Comparison of ENCODE assay signal across 1 cellular context in genomic region chr2:216498418-216499413, GRCh38.
A peak's percentile ranks its signal among the peaks of the same experiment; 100 is the strongest.
TF ChIP-seq lines count a peak whose summit lies in the region.

RPL37A (plus strand) TSS chr2:216498844; CDS start chr2:216498875, 31 bp downstream.

TF ChIP-seq in GM12878, 131 proteins besides CTCF, POLR2A, EP300 and RAD21 (continued from another document and continues in another):
- TF ChIP-seq BCLAF1 (IDR thresholded peaks at IDR 0.05) (no peak), ZNF217 (IDR thresholded peaks at IDR 0.05) (peak; percentile 82), NFYA (IDR thresholded peaks at IDR 0.05; ENCODE audit: borderline replicate concordance, low read depth, low read length) (no peak), RBBP5 (conservative IDR thresholded peaks at IDR 0.05) (peak; percentile 97), RFX5 (IDR thresholded peaks at IDR 0.05; ENCODE audit: low read depth, low read length) (no peak), NR2F1 (conservative IDR thresholded peaks at IDR 0.05) (peak; percentile 59; the same call in 1 of the 2 replicates), SRF (IDR thresholded peaks at IDR 0.05; ENCODE audit: low read depth in 2 of 2, low read length in 2 of 2) (0 out of 4 replicates have a peak, but pooled peaks of 1 of the 2 experiments have one; percentile 39), GABPA (IDR thresholded peaks at IDR 0.05; ENCODE audit: low read depth) (peak; percentile 91), TCF7 (IDR thresholded peaks at IDR 0.05; ENCODE audit: borderline replicate concordance) (no peak), ATF7 (IDR thresholded peaks at IDR 0.05; ENCODE audit: low read depth) (peak; percentile 32; the same call in 1 of the 2 replicates), IKZF2 (IDR thresholded peaks at IDR 0.05) (peak; percentile 18 to 54; a peak in 2 of 4 replicates), ZNF207 (IDR thresholded peaks at IDR 0.05; ENCODE audit: borderline replicate concordance) (0 out of 2 replicates have a peak, but pooled peaks have one; percentile 34), SMAD5 (IDR thresholded peaks at IDR 0.05; ENCODE audit: low read depth) (peak; percentile 99), MTA3 (IDR thresholded peaks at IDR 0.05; ENCODE audit: borderline replicate concordance, low read length) (0 out of 2 replicates have a peak, but pooled peaks have one; percentile 86), RELA (IDR thresholded peaks at IDR 0.05; ENCODE audit: borderline replicate concordance, partially characterized antibody) (peak; percentile 75), CEBPB (IDR thresholded peaks at IDR 0.05; ENCODE audit: borderline replicate concordance in 1 of 2, low read depth in 2 of 2, low read length in 2 of 2) (no peak), YBX1 (IDR thresholded peaks at IDR 0.05) (no peak), KDM1A (IDR thresholded peaks at IDR 0.05; ENCODE audit: borderline replicate concordance) (no peak), PKNOX1 (IDR thresholded peaks at IDR 0.05) (no peak), CREM (IDR thresholded peaks at IDR 0.05; ENCODE audit: low read depth) (peak; percentile 62; the same call in 1 of the 2 replicates), NRF1 (conservative IDR thresholded peaks at IDR 0.05; ENCODE audit: low read depth, low read length) (peak; percentile 78), FOXM1 (IDR thresholded peaks at IDR 0.05; ENCODE audit: low read depth, low read length) (peak; percentile 78; the same call in 1 of the 2 replicates), JUND (IDR thresholded peaks at IDR 0.05; ENCODE audit: low read depth, low read length) (no peak), EED (IDR thresholded peaks at IDR 0.05; ENCODE audit: low read depth) (peak; percentile 35; the same call in 1 of the 2 replicates), NR2C1 (IDR thresholded peaks at IDR 0.05) (0 out of 2 replicates have a peak, but pooled peaks have one; percentile 22), POLR2AphosphoS2 (IDR thresholded peaks at IDR 0.05; ENCODE audit: low read depth, low read length) (peak; percentile 98), ZNF24 (IDR thresholded peaks at IDR 0.05) (peak; percentile 69), KAT2A (conservative IDR thresholded peaks at IDR 0.05; ENCODE audit: control insufficient read depth, low read depth, low read length) (no peak), PML (IDR thresholded peaks at IDR 0.05; ENCODE audit: low read length) (peak; percentile 99), HSF1 (IDR thresholded peaks at IDR 0.05; ENCODE audit: low read depth, low read length) (peak; percentile 38; the same call in 1 of the 2 replicates), BHLHE40 (IDR thresholded peaks at IDR 0.05; ENCODE audit: borderline replicate concordance in 1 of 2, low read depth in 2 of 2, low read length in 1 of 2) (no peak), POLR2AphosphoS5 (IDR thresholded peaks at IDR 0.05; ENCODE audit: low read length) (peak; percentile 100), SMARCA5 (IDR thresholded peaks at IDR 0.05) (peak; percentile 83; the same call in 1 of the 2 replicates), SMAD1 (IDR thresholded peaks at IDR 0.05; ENCODE audit: low read depth, partially characterized antibody) (peak; percentile 89), RELB (IDR thresholded peaks at IDR 0.05; ENCODE audit: low read depth) (peak; percentile 60; the same call in 1 of the 2 replicates), NR2C2 (IDR thresholded peaks at IDR 0.05; ENCODE audit: borderline replicate concordance, control insufficient read depth, insufficient read length, low read depth) (no peak), SREBF1 (IDR thresholded peaks at IDR 0.05; ENCODE audit: low read length) (no peak), USF2 (IDR thresholded peaks at IDR 0.05; ENCODE audit: borderline replicate concordance, low read depth, low read length) (no peak), ESRRA (IDR thresholded peaks at IDR 0.05; ENCODE audit: low read length) (no peak)
- TF ChIP-seq, protein P1, sequence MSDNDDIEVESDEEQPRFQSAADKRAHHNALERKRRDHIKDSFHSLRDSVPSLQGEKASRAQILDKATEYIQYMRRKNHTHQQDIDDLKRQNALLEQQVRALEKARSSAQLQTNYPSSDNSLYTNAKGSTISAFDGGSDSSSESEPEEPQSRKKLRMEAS (IDR thresholded peaks at IDR 0.05; ENCODE audit: low read depth, low read length): peak; percentile 74
- TF ChIP-seq, protein P2, sequence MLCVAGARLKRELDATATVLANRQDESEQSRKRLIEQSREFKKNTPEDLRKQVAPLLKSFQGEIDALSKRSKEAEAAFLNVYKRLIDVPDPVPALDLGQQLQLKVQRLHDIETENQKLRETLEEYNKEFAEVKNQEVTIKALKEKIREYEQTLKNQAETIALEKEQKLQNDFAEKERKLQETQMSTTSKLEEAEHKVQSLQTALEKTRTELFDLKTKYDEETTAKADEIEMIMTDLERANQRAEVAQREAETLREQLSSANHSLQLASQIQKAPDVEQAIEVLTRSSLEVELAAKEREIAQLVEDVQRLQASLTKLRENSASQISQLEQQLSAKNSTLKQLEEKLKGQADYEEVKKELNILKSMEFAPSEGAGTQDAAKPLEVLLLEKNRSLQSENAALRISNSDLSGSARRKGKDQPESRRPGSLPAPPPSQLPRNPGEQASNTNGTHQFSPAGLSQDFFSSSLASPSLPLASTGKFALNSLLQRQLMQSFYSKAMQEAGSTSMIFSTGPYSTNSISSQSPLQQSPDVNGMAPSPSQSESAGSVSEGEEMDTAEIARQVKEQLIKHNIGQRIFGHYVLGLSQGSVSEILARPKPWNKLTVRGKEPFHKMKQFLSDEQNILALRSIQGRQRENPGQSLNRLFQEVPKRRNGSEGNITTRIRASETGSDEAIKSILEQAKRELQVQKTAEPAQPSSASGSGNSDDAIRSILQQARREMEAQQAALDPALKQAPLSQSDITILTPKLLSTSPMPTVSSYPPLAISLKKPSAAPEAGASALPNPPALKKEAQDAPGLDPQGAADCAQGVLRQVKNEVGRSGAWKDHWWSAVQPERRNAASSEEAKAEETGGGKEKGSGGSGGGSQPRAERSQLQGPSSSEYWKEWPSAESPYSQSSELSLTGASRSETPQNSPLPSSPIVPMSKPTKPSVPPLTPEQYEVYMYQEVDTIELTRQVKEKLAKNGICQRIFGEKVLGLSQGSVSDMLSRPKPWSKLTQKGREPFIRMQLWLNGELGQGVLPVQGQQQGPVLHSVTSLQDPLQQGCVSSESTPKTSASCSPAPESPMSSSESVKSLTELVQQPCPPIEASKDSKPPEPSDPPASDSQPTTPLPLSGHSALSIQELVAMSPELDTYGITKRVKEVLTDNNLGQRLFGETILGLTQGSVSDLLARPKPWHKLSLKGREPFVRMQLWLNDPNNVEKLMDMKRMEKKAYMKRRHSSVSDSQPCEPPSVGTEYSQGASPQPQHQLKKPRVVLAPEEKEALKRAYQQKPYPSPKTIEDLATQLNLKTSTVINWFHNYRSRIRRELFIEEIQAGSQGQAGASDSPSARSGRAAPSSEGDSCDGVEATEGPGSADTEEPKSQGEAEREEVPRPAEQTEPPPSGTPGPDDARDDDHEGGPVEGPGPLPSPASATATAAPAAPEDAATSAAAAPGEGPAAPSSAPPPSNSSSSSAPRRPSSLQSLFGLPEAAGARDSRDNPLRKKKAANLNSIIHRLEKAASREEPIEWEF (IDR thresholded peaks at IDR 0.05; ENCODE audit: insufficient replicate concordance, low read depth, low read length): no peak
- TF ChIP-seq, protein P3, sequence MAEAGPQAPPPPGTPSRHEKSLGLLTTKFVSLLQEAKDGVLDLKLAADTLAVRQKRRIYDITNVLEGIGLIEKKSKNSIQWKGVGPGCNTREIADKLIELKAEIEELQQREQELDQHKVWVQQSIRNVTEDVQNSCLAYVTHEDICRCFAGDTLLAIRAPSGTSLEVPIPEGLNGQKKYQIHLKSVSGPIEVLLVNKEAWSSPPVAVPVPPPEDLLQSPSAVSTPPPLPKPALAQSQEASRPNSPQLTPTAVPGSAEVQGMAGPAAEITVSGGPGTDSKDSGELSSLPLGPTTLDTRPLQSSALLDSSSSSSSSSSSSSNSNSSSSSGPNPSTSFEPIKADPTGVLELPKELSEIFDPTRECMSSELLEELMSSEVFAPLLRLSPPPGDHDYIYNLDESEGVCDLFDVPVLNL (IDR thresholded peaks at IDR 0.05; ENCODE audit: low read depth, low read length): no peak
- TF ChIP-seq, protein P4, sequence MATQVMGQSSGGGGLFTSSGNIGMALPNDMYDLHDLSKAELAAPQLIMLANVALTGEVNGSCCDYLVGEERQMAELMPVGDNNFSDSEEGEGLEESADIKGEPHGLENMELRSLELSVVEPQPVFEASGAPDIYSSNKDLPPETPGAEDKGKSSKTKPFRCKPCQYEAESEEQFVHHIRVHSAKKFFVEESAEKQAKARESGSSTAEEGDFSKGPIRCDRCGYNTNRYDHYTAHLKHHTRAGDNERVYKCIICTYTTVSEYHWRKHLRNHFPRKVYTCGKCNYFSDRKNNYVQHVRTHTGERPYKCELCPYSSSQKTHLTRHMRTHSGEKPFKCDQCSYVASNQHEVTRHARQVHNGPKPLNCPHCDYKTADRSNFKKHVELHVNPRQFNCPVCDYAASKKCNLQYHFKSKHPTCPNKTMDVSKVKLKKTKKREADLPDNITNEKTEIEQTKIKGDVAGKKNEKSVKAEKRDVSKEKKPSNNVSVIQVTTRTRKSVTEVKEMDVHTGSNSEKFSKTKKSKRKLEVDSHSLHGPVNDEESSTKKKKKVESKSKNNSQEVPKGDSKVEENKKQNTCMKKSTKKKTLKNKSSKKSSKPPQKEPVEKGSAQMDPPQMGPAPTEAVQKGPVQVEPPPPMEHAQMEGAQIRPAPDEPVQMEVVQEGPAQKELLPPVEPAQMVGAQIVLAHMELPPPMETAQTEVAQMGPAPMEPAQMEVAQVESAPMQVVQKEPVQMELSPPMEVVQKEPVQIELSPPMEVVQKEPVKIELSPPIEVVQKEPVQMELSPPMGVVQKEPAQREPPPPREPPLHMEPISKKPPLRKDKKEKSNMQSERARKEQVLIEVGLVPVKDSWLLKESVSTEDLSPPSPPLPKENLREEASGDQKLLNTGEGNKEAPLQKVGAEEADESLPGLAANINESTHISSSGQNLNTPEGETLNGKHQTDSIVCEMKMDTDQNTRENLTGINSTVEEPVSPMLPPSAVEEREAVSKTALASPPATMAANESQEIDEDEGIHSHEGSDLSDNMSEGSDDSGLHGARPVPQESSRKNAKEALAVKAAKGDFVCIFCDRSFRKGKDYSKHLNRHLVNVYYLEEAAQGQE (IDR thresholded peaks at IDR 0.05; ENCODE audit: low read depth, low read length): peak; percentile 65
